18 cellular contexts compared by ENCODE assay signal in the genomic region with DNA sequence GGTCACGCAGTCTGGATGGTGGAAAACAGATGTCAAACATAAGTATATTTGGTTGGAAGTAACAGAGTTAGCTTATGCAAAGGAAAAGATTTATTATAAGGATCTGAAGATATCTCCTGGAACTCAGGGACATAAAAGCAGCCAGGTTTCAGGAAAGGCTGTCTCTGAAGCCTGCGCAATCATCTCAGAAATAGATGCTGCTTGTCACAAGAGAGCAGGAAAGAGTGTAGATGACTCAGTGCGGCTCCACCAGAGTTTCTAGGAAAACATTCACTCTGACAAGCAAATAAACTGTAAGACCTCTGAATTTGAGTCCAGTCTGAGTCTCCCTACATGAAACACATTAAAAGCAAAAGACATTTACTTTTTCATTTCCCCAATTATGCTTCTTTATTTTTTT.
DNase-seq lines count a peak whose midpoint lies in the region; ATAC-seq and TF ChIP-seq lines count a peak whose summit lies in the region.
"Had no signal": no experiment of that assay in that cellular context is flagged by ENCODE, and none has a peak within 500 bp of the region (broad histone marks: within the 10 kb centered on the region; RNA-seq: fewer than 3 reads in every experiment).

No MANE protein-coding gene starts in this region.

- H3K27me3 ChIP-seq in breast epithelium = no peaks in the 10 kb centered on the region
- no peaks in the 10 kb centered on the region for H3K27me3 ChIP-seq in foreskin keratinocyte
- H3K27me3 ChIP-seq: ovary, Peyer's patch, upper lobe of right lung had no signal

- H3K4me1 ChIP-seq in breast epithelium = no peaks in the 10 kb centered on the region
- peaks cover 25% of the 10 kb centered on the region for H3K4me1 ChIP-seq in foreskin keratinocyte
- H3K4me1 ChIP-seq: Peyer's patch, upper lobe of right lung had no signal

- no peaks in the 10 kb centered on the region for H3K36me3 Mint-ChIP-seq in MCF 10A (ENCODE audit: insufficient read depth, unreplicated experiment)

- H3K4me1 Mint-ChIP-seq in MCF 10A (ENCODE audit: insufficient read depth, unreplicated experiment) = peaks cover 17% of the 10 kb centered on the region
- H3K4me1 Mint-ChIP-seq: central memory CD8-positive, alpha-beta T cell; T-helper 17 cell had no signal

- H3K36me3 ChIP-seq in breast epithelium = no peaks in the 10 kb centered on the region
- H3K36me3 ChIP-seq: ovary, Peyer's patch, upper lobe of right lung had no signal

- no TSS peak for BruUV-seq in MCF 10A (replicated peaks; lab: Mats Ljungman, UMichigan)

- H3K4me3 ChIP-seq in breast epithelium = no peak overlapping the region
- H3K4me3 ChIP-seq: ovary, Peyer's patch, upper lobe of right lung had no signal

- POLR2A ChIA-PET in MCF 10A (lab: Yijun Ruan, JAX) = no interaction called here

- in situ Hi-C loops in ACHN (cut with HindIII; ENCODE audit: low pct_ligation_motif_present, low pct_unique_long_range_greater_than_20kb, low sequenced_read_pairs) = no loop called here

- H3K27me3 Mint-ChIP-seq in MCF 10A (ENCODE audit: insufficient read depth, unreplicated experiment) = no peaks in the 10 kb centered on the region
- H3K27me3 Mint-ChIP-seq: central memory CD8-positive, alpha-beta T cell had no signal

- no peak overlapping the region for H3K27ac ChIP-seq in breast epithelium
- no peak overlapping the region for H3K27ac ChIP-seq in foreskin keratinocyte
- H3K27ac ChIP-seq: ovary, Peyer's patch, upper lobe of right lung had no signal

- CTCF ChIA-PET in MCF 10A (lab: Yijun Ruan, JAX) = no interaction called here

- no peaks in the 10 kb centered on the region for H3K9me3 ChIP-seq in breast epithelium
- H3K9me3 ChIP-seq: ovary, Peyer's patch, upper lobe of right lung had no signal

- TF ChIP-seq CTCF in MCF 10A (IDR thresholded peaks at IDR 0.05; ENCODE audit: unreplicated experiment) = no peak
- TF ChIP-seq CTCF in breast epithelium (IDR thresholded peaks at IDR 0.05) = no peak
- no peak for TF ChIP-seq CTCF in foreskin keratinocyte (conservative IDR thresholded peaks at IDR 0.05)

- no peaks in the 10 kb centered on the region for H3K9me3 Mint-ChIP-seq in MCF 10A (ENCODE audit: unreplicated experiment)
- H3K9me3 Mint-ChIP-seq: central memory CD8-positive, alpha-beta T cell had no signal

- ATAC-seq in foreskin keratinocyte (peak; percentile 19), HG03175 (IDR thresholded peaks at IDR 0.05; ENCODE audit: unreplicated experiment) (no peak)
- ATAC-seq: T-helper 17 cell, upper lobe of right lung had no signal

- DNase-seq in MCF 10A (ENCODE audit: unreplicated experiment) = peak; percentile 53
- DNase-seq in breast epithelium (ENCODE audit: low spot score in 2 of 2) = no peak
- peak; percentile 77 for DNase-seq in amniotic epithelial cell (ENCODE audit: low read depth)
- no peak for DNase-seq in foreskin keratinocyte
- no peak for DNase-seq in ACHN
- no peak for DNase-seq in NCI-H2227 (lab: John Stamatoyannopoulos, UW; ENCODE audit: unreplicated experiment)
- no peak for DNase-seq in HK-2 (ENCODE audit: unreplicated experiment)
- DNase-seq: activated CD4-positive, alpha-beta T cell treated with anti-CD3 and anti-CD28 coated beads, Interleukin-2, amount 50 U/mL, for 4 hours; activated effector memory CD4-positive, alpha-beta T cell treated with anti-CD3 and anti-CD28 coated beads, Interleukin-2, amount 50 U/mL, for 16 hours; erythroblast; NCI-H345; ovary; Peyer's patch; stimulated activated CD8-positive, alpha-beta memory T cell treated with anti-CD3 and anti-CD28 coated beads, Interleukin-4, amount 100 ng/mL, for 48 hours; T-helper 17 cell; upper lobe of right lung had no signal

- intact Hi-C loops in MCF 10A (cut with micrococcal nuclease) = no loop called here
- intact Hi-C loops in breast epithelium (cut with DNase I; ENCODE audit: low total_unique reads) = no loop called here

- H3K4me3 Mint-ChIP-seq in MCF 10A (ENCODE audit: unreplicated experiment) = no peak overlapping the region
- H3K4me3 Mint-ChIP-seq: central memory CD8-positive, alpha-beta T cell; T-helper 17 cell had no signal

- H3K27ac Mint-ChIP-seq in MCF 10A (ENCODE audit: low read depth, unreplicated experiment) = no peak overlapping the region
- H3K27ac Mint-ChIP-seq: T-helper 17 cell had no signal

- TF ChIP-seq POLR2A in breast epithelium (IDR thresholded peaks at IDR 0.05) = no peak

Comparison
In these comparisons a context has a peak if more than half of its experiments do, and no peak if none do; other contexts are left out.
1. DNase-seq: peak in MCF 10A (single experiment) and amniotic epithelial cell (single experiment); none in breast epithelium (0 of 2), foreskin keratinocyte (0 of 2), ACHN (single experiment), NCI-H2227 (single experiment) and HK-2 (single experiment).